Comparison of ENCODE assay signal across 9 cellular contexts in genomic region chr3:168952551-168952950, GRCh38.
A peak's percentile ranks its signal among the peaks of the same experiment; 100 is the strongest.
DNase-seq lines count a peak whose midpoint lies in the region; ATAC-seq and TF ChIP-seq lines count a peak whose summit lies in the region.
"Had no signal": no experiment of that assay in that cellular context is flagged by ENCODE, and none has a peak within 500 bp of the region (broad histone marks: within the 10 kb centered on the region; RNA-seq: fewer than 3 reads in every experiment).

No MANE protein-coding gene starts in this region.

- H3K4me3 ChIP-seq in AG04450 (ENCODE audit: low read depth, low read length): peak overlapping the region; percentile 1; the same call in 1 of the 2 replicates

- CTCF ChIA-PET in AG04450 (lab: Charles Lee): interaction anchor here (0.6 to 2.0 kb wide), 35 partner anchors 9 to 821 kb away, joined by 3 to 22 read pairs (median 4); no protein-coding TSS in a partner anchor

- no peaks in the 10 kb centered on the region for H3K9me3 ChIP-seq in AG04450 (ENCODE audit: control insufficient read depth, insufficient read depth, low read length)

- no peaks in the 10 kb centered on the region for H3K27me3 ChIP-seq in AG04450 (ENCODE audit: control insufficient read depth, insufficient read depth, low read length)

- TF ChIP-seq EP300 in Ishikawa (IDR thresholded peaks at IDR 0.05; ENCODE audit: borderline replicate concordance): no peak

- DNase-seq in AG04450 (ENCODE audit: low read depth, low spot score) (no peak), inferior parietal cortex (ENCODE audit: extremely low spot score) (peak; percentile 22), amniotic stem cell (lab: John Stamatoyannopoulos, UW) (no peak), hypothalamus (lab: John Stamatoyannopoulos, UW) (no peak)
- DNase-seq: NCI-H226 had no signal

- TF ChIP-seq CTCF in AG04450 (IDR thresholded peaks at IDR 0.05; ENCODE audit: low read depth, low read length): peak; percentile 35

- peak; percentile 33 for TF ChIP-seq RAD21 in Ishikawa (IDR thresholded peaks at IDR 0.05; ENCODE audit: low read depth)

- POLR2A ChIA-PET in AG04450 (lab: Yijun Ruan, JAX): no interaction called here

- ATAC-seq in SK-N-SH treated with all-trans-retinoic acid at 6 μM for 48 hours: 0 out of 3 replicates have a peak, but pooled peaks have one; percentile 33
- ATAC-seq in HG03196 (IDR thresholded peaks at IDR 0.05; ENCODE audit: unreplicated experiment): no peak
- no peak for ATAC-seq in GM18870 (IDR thresholded peaks at IDR 0.05; ENCODE audit: unreplicated experiment)

- H3K27ac ChIP-seq in AG04450 (ENCODE audit: low read depth, low read length): no peak overlapping the region

TF ChIP-seq in Ishikawa, 13 proteins besides CTCF, POLR2A, EP300 and RAD21:
- TF ChIP-seq CEBPB (IDR thresholded peaks at IDR 0.05) (peak; percentile 77; the same call in 1 of the 2 replicates), NFIC (IDR thresholded peaks at IDR 0.05) (no peak)

TF ChIP-seq in SK-N-SH treated with all-trans-retinoic acid at 6 μM for 48 hours, 23 proteins besides CTCF, POLR2A, EP300 and RAD21:
- TF ChIP-seq ZNF70 (CRISPR knock-in tag; IDR thresholded peaks at IDR 0.05) (no peak), ZNF565 (CRISPR knock-in tag; conservative IDR thresholded peaks at IDR 0.05; ENCODE audit: low read depth) (no peak), BACH2 (CRISPR knock-in tag; IDR thresholded peaks at IDR 0.05; ENCODE audit: borderline replicate concordance) (no peak), ZFP30 (CRISPR knock-in tag; IDR thresholded peaks at IDR 0.05) (no peak), TCF4 (CRISPR knock-in tag; IDR thresholded peaks at IDR 0.05; ENCODE audit: borderline replicate concordance) (no peak), CREB5 (CRISPR knock-in tag; IDR thresholded peaks at IDR 0.05; ENCODE audit: low read depth) (no peak), RARB (CRISPR knock-in tag; IDR thresholded peaks at IDR 0.05) (no peak), OSR1 (CRISPR knock-in tag; IDR thresholded peaks at IDR 0.05) (no peak), CSRNP3 (CRISPR knock-in tag; IDR thresholded peaks at IDR 0.05) (no peak), TOX (CRISPR knock-in tag; IDR thresholded peaks at IDR 0.05; ENCODE audit: borderline replicate concordance) (no peak), PATZ1 (CRISPR knock-in tag; IDR thresholded peaks at IDR 0.05; ENCODE audit: borderline replicate concordance) (no peak)
- TF ChIP-seq, protein P1, sequence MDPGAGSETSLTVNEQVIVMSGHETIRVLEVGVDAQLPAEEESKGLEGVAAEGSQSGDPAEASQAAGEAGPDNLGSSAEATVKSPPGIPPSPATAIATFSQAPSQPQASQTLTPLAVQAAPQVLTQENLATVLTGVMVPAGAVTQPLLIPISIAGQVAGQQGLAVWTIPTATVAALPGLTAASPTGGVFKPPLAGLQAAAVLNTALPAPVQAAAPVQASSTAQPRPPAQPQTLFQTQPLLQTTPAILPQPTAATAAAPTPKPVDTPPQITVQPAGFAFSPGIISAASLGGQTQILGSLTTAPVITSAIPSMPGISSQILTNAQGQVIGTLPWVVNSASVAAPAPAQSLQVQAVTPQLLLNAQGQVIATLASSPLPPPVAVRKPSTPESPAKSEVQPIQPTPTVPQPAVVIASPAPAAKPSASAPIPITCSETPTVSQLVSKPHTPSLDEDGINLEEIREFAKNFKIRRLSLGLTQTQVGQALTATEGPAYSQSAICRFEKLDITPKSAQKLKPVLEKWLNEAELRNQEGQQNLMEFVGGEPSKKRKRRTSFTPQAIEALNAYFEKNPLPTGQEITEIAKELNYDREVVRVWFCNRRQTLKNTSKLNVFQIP (CRISPR knock-in tag; IDR thresholded peaks at IDR 0.05; ENCODE audit: borderline replicate concordance, low read depth): no peak
